1 cellular context compared by ENCODE assay signal in the genomic region with DNA sequence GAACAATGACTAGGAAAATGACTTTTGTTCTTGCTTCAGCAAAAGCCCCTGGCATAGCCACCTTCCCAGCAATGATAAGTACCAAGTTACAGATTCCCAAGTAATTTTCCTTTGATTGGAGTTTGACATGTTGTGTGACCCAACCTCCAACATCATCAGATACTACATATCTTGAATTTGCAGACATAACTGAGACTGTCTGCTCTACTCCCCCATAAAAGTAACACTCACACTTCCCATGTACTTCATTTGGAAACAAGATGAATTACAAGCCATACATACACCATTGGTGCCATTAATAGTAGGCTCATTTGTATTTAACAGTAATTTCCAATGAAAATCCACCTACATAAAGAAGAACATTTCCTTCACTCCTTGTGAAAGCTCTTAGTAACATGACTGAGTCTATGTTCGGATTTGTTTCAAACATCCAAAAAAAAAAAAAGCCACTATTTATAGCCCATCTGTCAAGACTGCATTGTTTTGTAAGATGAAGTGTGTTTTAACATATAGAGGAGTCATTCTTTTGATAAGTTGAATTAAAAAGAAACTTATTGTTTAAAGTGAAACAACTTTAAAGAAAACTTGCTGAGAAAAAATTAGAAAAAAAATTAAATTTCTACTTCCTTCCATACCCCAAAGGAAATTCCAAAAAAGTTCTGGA.
A peak's percentile ranks its signal among the peaks of the same experiment; 100 is the strongest.
TF ChIP-seq lines count a peak whose summit lies in the region.

No MANE protein-coding gene starts in this region.

TF ChIP-seq in K562, 482 proteins besides CTCF, POLR2A, EP300 and RAD21 (continued from another document and continues in another):
- TF ChIP-seq, protein P1, sequence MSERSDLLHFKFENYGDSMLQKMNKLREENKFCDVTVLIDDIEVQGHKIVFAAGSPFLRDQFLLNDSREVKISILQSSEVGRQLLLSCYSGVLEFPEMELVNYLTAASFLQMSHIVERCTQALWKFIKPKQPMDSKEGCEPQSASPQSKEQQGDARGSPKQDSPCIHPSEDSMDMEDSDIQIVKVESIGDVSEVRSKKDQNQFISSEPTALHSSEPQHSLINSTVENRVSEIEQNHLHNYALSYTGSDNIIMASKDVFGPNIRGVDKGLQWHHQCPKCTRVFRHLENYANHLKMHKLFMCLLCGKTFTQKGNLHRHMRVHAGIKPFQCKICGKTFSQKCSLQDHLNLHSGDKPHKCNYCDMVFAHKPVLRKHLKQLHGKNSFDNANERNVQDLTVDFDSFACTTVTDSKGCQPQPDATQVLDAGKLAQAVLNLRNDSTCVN (CRISPR knock-in tag; IDR thresholded peaks at IDR 0.05): no peak
- TF ChIP-seq ZNF184 (CRISPR knock-in tag; IDR thresholded peaks at IDR 0.05): no peak
- no peak for TF ChIP-seq XRCC4 (IDR thresholded peaks at IDR 0.05; ENCODE audit: extremely low read depth, insufficient read depth, insufficient read length)
- TF ChIP-seq DDX20 (tag; IDR thresholded peaks at IDR 0.05; ENCODE audit: low read depth): no peak
- TF ChIP-seq SRSF9 (IDR thresholded peaks at IDR 0.05; ENCODE audit: borderline replicate concordance, low read depth, low read length): no peak
- TF ChIP-seq, protein P2, sequence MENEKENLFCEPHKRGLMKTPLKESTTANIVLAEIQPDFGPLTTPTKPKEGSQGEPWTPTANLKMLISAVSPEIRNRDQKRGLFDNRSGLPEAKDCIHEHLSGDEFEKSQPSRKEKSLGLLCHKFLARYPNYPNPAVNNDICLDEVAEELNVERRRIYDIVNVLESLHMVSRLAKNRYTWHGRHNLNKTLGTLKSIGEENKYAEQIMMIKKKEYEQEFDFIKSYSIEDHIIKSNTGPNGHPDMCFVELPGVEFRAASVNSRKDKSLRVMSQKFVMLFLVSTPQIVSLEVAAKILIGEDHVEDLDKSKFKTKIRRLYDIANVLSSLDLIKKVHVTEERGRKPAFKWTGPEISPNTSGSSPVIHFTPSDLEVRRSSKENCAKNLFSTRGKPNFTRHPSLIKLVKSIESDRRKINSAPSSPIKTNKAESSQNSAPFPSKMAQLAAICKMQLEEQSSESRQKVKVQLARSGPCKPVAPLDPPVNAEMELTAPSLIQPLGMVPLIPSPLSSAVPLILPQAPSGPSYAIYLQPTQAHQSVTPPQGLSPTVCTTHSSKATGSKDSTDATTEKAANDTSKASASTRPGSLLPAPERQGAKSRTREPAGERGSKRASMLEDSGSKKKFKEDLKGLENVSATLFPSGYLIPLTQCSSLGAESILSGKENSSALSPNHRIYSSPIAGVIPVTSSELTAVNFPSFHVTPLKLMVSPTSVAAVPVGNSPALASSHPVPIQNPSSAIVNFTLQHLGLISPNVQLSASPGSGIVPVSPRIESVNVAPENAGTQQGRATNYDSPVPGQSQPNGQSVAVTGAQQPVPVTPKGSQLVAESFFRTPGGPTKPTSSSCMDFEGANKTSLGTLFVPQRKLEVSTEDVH (IDR thresholded peaks at IDR 0.05; ENCODE audit: low read depth, partially characterized antibody): no peak
- no peak for TF ChIP-seq RB1 (IDR thresholded peaks at IDR 0.05; ENCODE audit: low read depth)
- TF ChIP-seq, protein P3, sequence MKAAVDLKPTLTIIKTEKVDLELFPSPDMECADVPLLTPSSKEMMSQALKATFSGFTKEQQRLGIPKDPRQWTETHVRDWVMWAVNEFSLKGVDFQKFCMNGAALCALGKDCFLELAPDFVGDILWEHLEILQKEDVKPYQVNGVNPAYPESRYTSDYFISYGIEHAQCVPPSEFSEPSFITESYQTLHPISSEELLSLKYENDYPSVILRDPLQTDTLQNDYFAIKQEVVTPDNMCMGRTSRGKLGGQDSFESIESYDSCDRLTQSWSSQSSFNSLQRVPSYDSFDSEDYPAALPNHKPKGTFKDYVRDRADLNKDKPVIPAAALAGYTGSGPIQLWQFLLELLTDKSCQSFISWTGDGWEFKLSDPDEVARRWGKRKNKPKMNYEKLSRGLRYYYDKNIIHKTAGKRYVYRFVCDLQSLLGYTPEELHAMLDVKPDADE (conservative IDR thresholded peaks at IDR 0.05; ENCODE audit: control insufficient read depth, low read depth, low read length): no peak
- no peak for TF ChIP-seq MYC (IDR thresholded peaks at IDR 0.05; ENCODE audit: low read depth, low read length)
- no peak for TF ChIP-seq MYC (CRISPR knock-in tag; IDR thresholded peaks at IDR 0.05; ENCODE audit: borderline replicate concordance, low read depth)
- peak; percentile 83 for TF ChIP-seq TAL1 (IDR thresholded peaks at IDR 0.05)
- no peak for TF ChIP-seq RBM17 (IDR thresholded peaks at IDR 0.05; ENCODE audit: borderline replicate concordance, low read depth, low read length)
- TF ChIP-seq ATF1 (CRISPR knock-in tag; IDR thresholded peaks at IDR 0.05): no peak
- no peak for TF ChIP-seq ATF1 (tag; IDR thresholded peaks at IDR 0.05)
- TF ChIP-seq HDAC2 (IDR thresholded peaks at IDR 0.05): no peak
- no peak for TF ChIP-seq ZNF696 (CRISPR knock-in tag; conservative IDR thresholded peaks at IDR 0.05)
- TF ChIP-seq SREBF1 (IDR thresholded peaks at IDR 0.05; ENCODE audit: borderline replicate concordance, low read depth, low read length): no peak
- peak; percentile 65 for TF ChIP-seq MTA2 (IDR thresholded peaks at IDR 0.05; ENCODE audit: low read depth)
- no peak for TF ChIP-seq LCOR (CRISPR knock-in tag; IDR thresholded peaks at IDR 0.05)
- TF ChIP-seq ZNF695 (CRISPR knock-in tag; IDR thresholded peaks at IDR 0.05): no peak
- TF ChIP-seq KAT8 (IDR thresholded peaks at IDR 0.05; ENCODE audit: low read depth): no peak
- TF ChIP-seq, protein P4, sequence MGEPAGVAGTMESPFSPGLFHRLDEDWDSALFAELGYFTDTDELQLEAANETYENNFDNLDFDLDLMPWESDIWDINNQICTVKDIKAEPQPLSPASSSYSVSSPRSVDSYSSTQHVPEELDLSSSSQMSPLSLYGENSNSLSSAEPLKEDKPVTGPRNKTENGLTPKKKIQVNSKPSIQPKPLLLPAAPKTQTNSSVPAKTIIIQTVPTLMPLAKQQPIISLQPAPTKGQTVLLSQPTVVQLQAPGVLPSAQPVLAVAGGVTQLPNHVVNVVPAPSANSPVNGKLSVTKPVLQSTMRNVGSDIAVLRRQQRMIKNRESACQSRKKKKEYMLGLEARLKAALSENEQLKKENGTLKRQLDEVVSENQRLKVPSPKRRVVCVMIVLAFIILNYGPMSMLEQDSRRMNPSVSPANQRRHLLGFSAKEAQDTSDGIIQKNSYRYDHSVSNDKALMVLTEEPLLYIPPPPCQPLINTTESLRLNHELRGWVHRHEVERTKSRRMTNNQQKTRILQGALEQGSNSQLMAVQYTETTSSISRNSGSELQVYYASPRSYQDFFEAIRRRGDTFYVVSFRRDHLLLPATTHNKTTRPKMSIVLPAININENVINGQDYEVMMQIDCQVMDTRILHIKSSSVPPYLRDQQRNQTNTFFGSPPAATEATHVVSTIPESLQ (CRISPR knock-in tag; IDR thresholded peaks at IDR 0.05): no peak
- TF ChIP-seq SMAD3 (CRISPR knock-in tag; conservative IDR thresholded peaks at IDR 0.05): no peak
- no peak for TF ChIP-seq ZNF282 (CRISPR knock-in tag; IDR thresholded peaks at IDR 0.05)
- no peak for TF ChIP-seq ELF2 (CRISPR knock-in tag; IDR thresholded peaks at IDR 0.05)
- TF ChIP-seq CC2D1A (IDR thresholded peaks at IDR 0.05): no peak
- no peak for TF ChIP-seq LEF1 (IDR thresholded peaks at IDR 0.05)
- TF ChIP-seq, protein P5, sequence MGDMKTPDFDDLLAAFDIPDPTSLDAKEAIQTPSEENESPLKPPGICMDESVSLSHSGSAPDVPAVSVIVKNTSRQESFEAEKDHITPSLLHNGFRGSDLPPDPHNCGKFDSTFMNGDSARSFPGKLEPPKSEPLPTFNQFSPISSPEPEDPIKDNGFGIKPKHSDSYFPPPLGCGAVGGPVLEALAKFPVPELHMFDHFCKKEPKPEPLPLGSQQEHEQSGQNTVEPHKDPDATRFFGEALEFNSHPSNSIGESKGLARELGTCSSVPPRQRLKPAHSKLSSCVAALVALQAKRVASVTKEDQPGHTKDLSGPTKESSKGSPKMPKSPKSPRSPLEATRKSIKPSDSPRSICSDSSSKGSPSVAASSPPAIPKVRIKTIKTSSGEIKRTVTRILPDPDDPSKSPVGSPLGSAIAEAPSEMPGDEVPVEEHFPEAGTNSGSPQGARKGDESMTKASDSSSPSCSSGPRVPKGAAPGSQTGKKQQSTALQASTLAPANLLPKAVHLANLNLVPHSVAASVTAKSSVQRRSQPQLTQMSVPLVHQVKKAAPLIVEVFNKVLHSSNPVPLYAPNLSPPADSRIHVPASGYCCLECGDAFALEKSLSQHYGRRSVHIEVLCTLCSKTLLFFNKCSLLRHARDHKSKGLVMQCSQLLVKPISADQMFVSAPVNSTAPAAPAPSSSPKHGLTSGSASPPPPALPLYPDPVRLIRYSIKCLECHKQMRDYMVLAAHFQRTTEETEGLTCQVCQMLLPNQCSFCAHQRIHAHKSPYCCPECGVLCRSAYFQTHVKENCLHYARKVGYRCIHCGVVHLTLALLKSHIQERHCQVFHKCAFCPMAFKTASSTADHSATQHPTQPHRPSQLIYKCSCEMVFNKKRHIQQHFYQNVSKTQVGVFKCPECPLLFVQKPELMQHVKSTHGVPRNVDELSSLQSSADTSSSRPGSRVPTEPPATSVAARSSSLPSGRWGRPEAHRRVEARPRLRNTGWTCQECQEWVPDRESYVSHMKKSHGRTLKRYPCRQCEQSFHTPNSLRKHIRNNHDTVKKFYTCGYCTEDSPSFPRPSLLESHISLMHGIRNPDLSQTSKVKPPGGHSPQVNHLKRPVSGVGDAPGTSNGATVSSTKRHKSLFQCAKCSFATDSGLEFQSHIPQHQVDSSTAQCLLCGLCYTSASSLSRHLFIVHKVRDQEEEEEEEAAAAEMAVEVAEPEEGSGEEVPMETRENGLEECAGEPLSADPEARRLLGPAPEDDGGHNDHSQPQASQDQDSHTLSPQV (IDR thresholded peaks at IDR 0.05): no peak
- no peak for TF ChIP-seq CTCFL (IDR thresholded peaks at IDR 0.05; ENCODE audit: borderline replicate concordance, insufficient read depth, low read depth, low read length, poor library complexity, severe bottlenecking)
- TF ChIP-seq NR2F6 (CRISPR knock-in tag; IDR thresholded peaks at IDR 0.05): no peak
- no peak for TF ChIP-seq ZNF134 (CRISPR knock-in tag; conservative IDR thresholded peaks at IDR 0.05)
- TF ChIP-seq ZNF174 (CRISPR knock-in tag; IDR thresholded peaks at IDR 0.05): no peak
- TF ChIP-seq ZNF79 (CRISPR knock-in tag; IDR thresholded peaks at IDR 0.05; ENCODE audit: low read depth): no peak
- TF ChIP-seq MEIS2 (IDR thresholded peaks at IDR 0.05; ENCODE audit: partially characterized antibody): peak; percentile 52
- TF ChIP-seq, protein P6, sequence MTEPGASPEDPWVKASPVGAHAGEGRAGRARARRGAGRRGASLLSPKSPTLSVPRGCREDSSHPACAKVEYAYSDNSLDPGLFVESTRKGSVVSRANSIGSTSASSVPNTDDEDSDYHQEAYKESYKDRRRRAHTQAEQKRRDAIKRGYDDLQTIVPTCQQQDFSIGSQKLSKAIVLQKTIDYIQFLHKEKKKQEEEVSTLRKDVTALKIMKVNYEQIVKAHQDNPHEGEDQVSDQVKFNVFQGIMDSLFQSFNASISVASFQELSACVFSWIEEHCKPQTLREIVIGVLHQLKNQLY (CRISPR knock-in tag; conservative IDR thresholded peaks at IDR 0.05): no peak
- TF ChIP-seq PRDM10 (IDR thresholded peaks at IDR 0.05; ENCODE audit: partially characterized antibody): no peak
- no peak for TF ChIP-seq TCFL5 (CRISPR knock-in tag; conservative IDR thresholded peaks at IDR 0.05)
- no peak for TF ChIP-seq POLR2H (tag; IDR thresholded peaks at IDR 0.05; ENCODE audit: low read depth)
- no peak for TF ChIP-seq ZNF512 (tag; IDR thresholded peaks at IDR 0.05)
- no peak for TF ChIP-seq MCM7 (IDR thresholded peaks at IDR 0.05)
- TF ChIP-seq SOX6 (IDR thresholded peaks at IDR 0.05): no peak
- TF ChIP-seq SPI1 (IDR thresholded peaks at IDR 0.05; ENCODE audit: borderline replicate concordance, low read depth, low read length): no peak
- TF ChIP-seq STAT5A (IDR thresholded peaks at IDR 0.05; ENCODE audit: borderline replicate concordance, low read length): peak; percentile 53; the same call in 1 of the 2 replicates
